In genomic region chr1:9101510-9102146, GRCh38 we compare ENCODE assay signal across 8 cellular contexts. TPM values are rescaled to one million over a fixed set of nuclear protein-coding genes. Genes with fewer than 3 reads are reported as not detected.
DNase-seq lines count a peak whose midpoint lies in the region; ATAC-seq and TF ChIP-seq lines count a peak whose summit lies in the region.

No MANE protein-coding gene starts in this region.

- H3K79me2 ChIP-seq in OCI-LY3 (ENCODE audit: low read length), result no peaks in the 10 kb centered on the region

- H3K27me3 ChIP-seq in OCI-LY3 (ENCODE audit: low read depth, low read length), result peaks cover 6% of the 10 kb centered on the region; the same call in 1 of the 2 replicates
- H3K27me3 ChIP-seq in lower lobe of right lung (ENCODE audit: low read depth), result no peaks in the 10 kb centered on the region

- intact Hi-C loops in lower lobe of right lung (cut with DNase I), result no loop called here

- TF ChIP-seq CTCF in OCI-LY3 (IDR thresholded peaks at IDR 0.05; ENCODE audit: low read depth, low read length), result peak; percentile 68
- TF ChIP-seq CTCF in choroid plexus epithelial cell (conservative IDR thresholded peaks at IDR 0.05; ENCODE audit: low read depth, low read length), result peak; percentile 92
- TF ChIP-seq CTCF in lower lobe of right lung (IDR thresholded peaks at IDR 0.05), result peak; percentile 42

- no peaks in the 10 kb centered on the region for H3K4me1 ChIP-seq in OCI-LY3 (ENCODE audit: low read length)
- H3K4me1 ChIP-seq in lower lobe of right lung, result no peaks in the 10 kb centered on the region

- H3K9me3 ChIP-seq in OCI-LY3 (ENCODE audit: insufficient read depth, low read length) (no peaks in the 10 kb centered on the region), lower lobe of right lung (no peaks in the 10 kb centered on the region)

- H3K4me3 ChIP-seq in OCI-LY3 (ENCODE audit: low read length), result no peak overlapping the region
- H3K4me3 ChIP-seq in choroid plexus epithelial cell (ENCODE audit: low read depth, low read length), result no peak overlapping the region
- H3K4me3 ChIP-seq in lower lobe of right lung, result no peak overlapping the region

- ATAC-seq in HG02852 (IDR thresholded peaks at IDR 0.05; ENCODE audit: unreplicated experiment), result peak; percentile 47
- peak; percentile 59 to 74 for ATAC-seq in lower lobe of right lung
- ATAC-seq in GM21529 (IDR thresholded peaks at IDR 0.05; ENCODE audit: unreplicated experiment), result no peak
- no peak for ATAC-seq in GM21723 (IDR thresholded peaks at IDR 0.05; ENCODE audit: unreplicated experiment)
- ATAC-seq in GM19467 (IDR thresholded peaks at IDR 0.05; ENCODE audit: unreplicated experiment), result no peak

- H2AFZ ChIP-seq in OCI-LY3 (ENCODE audit: low read depth, low read length), result no peak overlapping the region

- H3K27ac ChIP-seq in OCI-LY3 (ENCODE audit: low read length) (no peak overlapping the region), lower lobe of right lung (no peak overlapping the region)

- H3K36me3 ChIP-seq in OCI-LY3 (replicated peaks; ENCODE audit: low read depth, low read length) (no peaks in the 10 kb centered on the region), lower lobe of right lung (peaks cover 27% of the 10 kb centered on the region)

- no peak overlapping the region for H3K4me2 ChIP-seq in OCI-LY3 (ENCODE audit: low read length)

- DNase-seq in EL (peak; percentile 64), choroid plexus epithelial cell (ENCODE audit: low read depth) (peak; percentile 83), lower lobe of right lung (no peak)

- no peaks in the 10 kb centered on the region for H4K20me1 ChIP-seq in OCI-LY3 (ENCODE audit: insufficient read depth, low read length)

- H3K9ac ChIP-seq in OCI-LY3 (ENCODE audit: low read length), result no peak overlapping the region

RNA-seq across cellular contexts. Expression of gene GPR157, which starts 27.3 kb away (rescaled TPM):
- 14.2 TPM for total RNA-seq in lower lobe of right lung

RNA-seq across cellular contexts. Expression of gene SLC2A5, which starts 32.2 kb away (rescaled TPM):
- total RNA-seq in lower lobe of right lung, result 1.7 TPM

Comparison
In these comparisons a context has a peak if more than half of its experiments do, and no peak if none do; other contexts are left out.
1. ATAC-seq: peak in HG02852 (single experiment) and lower lobe of right lung (2 of 2); none in GM21529 (single experiment), GM21723 (single experiment) and GM19467 (single experiment).
2. CTCF ChIP-seq: peak in every context shown above with its lines; median percentile 92 in choroid plexus epithelial cell; 68 in OCI-LY3; 42 in lower lobe of right lung.